ENCODE assay signal across 15 cellular contexts in the genomic region with DNA sequence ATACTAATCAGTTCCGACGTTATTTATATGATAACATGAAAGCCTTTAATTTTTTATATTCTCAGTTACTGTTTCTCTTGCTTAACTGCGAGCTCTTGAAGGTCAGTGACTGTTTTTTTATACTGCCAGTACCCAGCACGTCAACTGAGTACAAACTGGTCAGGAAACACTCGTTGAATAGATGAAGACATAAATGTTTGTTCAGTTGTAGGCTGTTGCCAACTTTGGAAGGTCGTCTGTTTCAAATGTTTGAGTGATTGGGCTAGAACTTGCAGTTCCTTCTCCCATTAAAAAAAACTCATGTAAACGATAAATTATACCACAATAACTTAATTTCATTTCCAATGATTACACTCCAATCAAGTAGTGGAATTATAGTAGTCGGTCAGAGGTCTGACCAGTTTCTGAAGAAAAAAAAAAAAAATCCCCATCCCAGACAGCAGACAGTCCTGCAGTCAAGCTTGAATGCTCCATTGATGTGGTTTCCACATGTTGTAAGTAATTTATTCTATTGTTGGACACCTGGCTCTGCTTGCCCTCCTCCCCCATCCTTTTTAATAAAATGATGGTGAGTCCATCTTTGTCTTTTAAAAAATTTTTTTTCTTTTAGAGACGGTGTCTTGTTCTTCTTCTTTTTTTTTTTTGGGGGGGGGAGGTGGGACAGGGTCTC.
DNase-seq lines count a peak whose midpoint lies in the region; ATAC-seq and TF ChIP-seq lines count a peak whose summit lies in the region.
"Had no signal": no experiment of that assay in that cellular context is flagged by ENCODE, and none has a peak within 500 bp of the region (broad histone marks: within the 10 kb centered on the region; RNA-seq: fewer than 3 reads in every experiment).

No MANE protein-coding gene starts in this region.

- peak; percentile 49 for DNase-seq in DMS153 (lab: John Stamatoyannopoulos, UW)
- DNase-seq in DMS153 treated with DMSO at 0.1 percent for 48 hours (lab: John Stamatoyannopoulos, UW; ENCODE audit: unreplicated experiment), result no peak
- no peak for DNase-seq in left ventricle myocardium superior
- no peak for DNase-seq in substantia nigra (lab: John Stamatoyannopoulos, UW)
- DNase-seq in ACHN, result no peak
- DNase-seq in HUDEP-2 (lab: John Stamatoyannopoulos, UW; ENCODE audit: unreplicated experiment in 76 of 76), result no peak
- DNase-seq: activated CD8-positive, alpha-beta T cell treated with anti-CD3 and anti-CD28 coated beads for 36 hours; activated gamma-delta T cell; KBM-7; natural killer cell had no signal

- TF ChIP-seq CTCF in VCaP (conservative IDR thresholded peaks at IDR 0.05), result no peak

- intact Hi-C loops in left ventricle myocardium superior (cut with micrococcal nuclease), result no loop called here

- H3K27ac ChIP-seq in VCaP (peak overlapping the region; percentile 56), substantia nigra (ENCODE audit: low read depth, low read length, poor library complexity, severe bottlenecking) (peak overlapping the region; percentile 39)
- H3K27ac ChIP-seq: 22Rv1, tibial nerve had no signal

- ATAC-seq in left ventricle myocardium superior (peak; percentile 36), GM21381 (IDR thresholded peaks at IDR 0.05; ENCODE audit: unreplicated experiment) (no peak)
- ATAC-seq: activated CD8-positive, alpha-beta T cell treated with anti-CD3 and anti-CD28 coated beads for 36 hours; natural killer cell; Panc1 had no signal

- in situ Hi-C loops in ACHN (cut with HindIII; ENCODE audit: low pct_ligation_motif_present, low pct_unique_long_range_greater_than_20kb, low sequenced_read_pairs), result no loop called here
